Comparison of ENCODE assay signal across 11 cellular contexts in the genomic region with DNA sequence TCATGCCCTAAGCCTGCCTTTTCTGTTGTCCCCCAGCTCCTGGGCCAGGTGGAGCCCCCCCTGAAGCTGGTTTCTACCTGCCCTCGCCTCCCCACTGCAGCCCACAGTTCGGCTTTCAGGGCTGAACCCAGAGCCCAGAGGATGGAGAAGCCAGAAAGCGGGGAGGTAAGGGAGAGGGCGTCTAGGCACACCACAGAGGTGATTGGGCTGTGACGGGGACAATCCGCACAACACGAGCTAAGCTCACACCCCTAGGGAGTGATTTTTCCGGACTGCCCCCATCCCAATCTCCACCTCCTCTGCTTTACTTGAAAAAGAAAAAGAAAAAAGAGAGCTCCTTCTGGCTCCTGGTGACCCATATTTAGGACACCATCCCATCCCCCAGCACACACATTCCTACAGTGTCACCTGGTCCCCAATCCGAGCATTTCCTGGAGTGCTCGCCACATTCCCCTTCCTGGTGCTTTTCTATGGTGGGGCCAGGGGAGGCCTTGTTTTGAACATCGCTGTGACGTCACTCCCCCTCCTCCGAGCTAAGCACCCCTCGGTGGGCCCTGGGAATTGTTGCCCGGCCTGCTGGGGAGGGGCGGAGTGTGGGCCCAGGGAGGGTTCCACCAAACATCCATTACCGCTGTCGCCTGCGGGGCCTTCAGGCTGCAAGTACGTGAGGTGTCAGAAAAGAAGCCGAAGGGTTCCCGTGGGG. TPM values are rescaled to one million over a fixed set of nuclear protein-coding genes. Genes with fewer than 3 reads are reported as not detected.
A peak's percentile ranks its signal among the peaks of the same experiment; 100 is the strongest.
DNase-seq lines count a peak whose midpoint lies in the region; TF ChIP-seq lines count a peak whose summit lies in the region.
"Had no signal": no experiment of that assay in that cellular context is flagged by ENCODE, and none has a peak within 500 bp of the region (broad histone marks: within the 10 kb centered on the region; RNA-seq: fewer than 3 reads in every experiment).

No MANE protein-coding gene starts in this region.

- peak; percentile 11 for DNase-seq in DMS79 treated with DMSO at 0.1 percent for 48 hours (lab: John Stamatoyannopoulos, UW)
- no peak for DNase-seq in DMS79 (lab: John Stamatoyannopoulos, UW)
- DNase-seq in coronary artery (ENCODE audit: low spot score) = peak; percentile 77
- peak; percentile 72 for DNase-seq in neural progenitor cell (ENCODE audit: low spot score)
- DNase-seq in stimulated activated CD4-positive, alpha-beta T cell treated with anti-CD3 and anti-CD28 coated beads, Interleukin-1b, Interleukin-23, amount 100 ng/mL, for 48 hours = no peak
- no peak for DNase-seq in NCI-H1105 (lab: John Stamatoyannopoulos, UW)
- DNase-seq in iPS-NIHi7 (ENCODE audit: extremely low spot score) = no peak
- DNase-seq: effector memory CD4-positive, alpha-beta T cell; GDM1; HCEC 1CT had no signal

- H3K27ac ChIP-seq in HUES48 (ENCODE audit: low read depth, low read length) (peak overlapping the region; percentile 37), coronary artery (peak overlapping the region in 1 of 2 donors; percentile 100), neural progenitor cell (no peak overlapping the region)

- H3K9ac ChIP-seq in HUES48 (ENCODE audit: low read depth, low read length) (no peak overlapping the region), neural progenitor cell (no peak overlapping the region)

- peaks cover 98% of the 10 kb centered on the region for H3K27me3 ChIP-seq in HUES48 (ENCODE audit: control insufficient read depth, insufficient read depth, low read length)
- peaks cover 100% of the 10 kb centered on the region for H3K27me3 ChIP-seq in neural progenitor cell

- H3K79me2 ChIP-seq in neural progenitor cell (ENCODE audit: low read depth) = no peaks in the 10 kb centered on the region

- H3K4me1 ChIP-seq in HUES48 (ENCODE audit: control insufficient read depth, insufficient read depth, low read length) (peaks cover 32% of the 10 kb centered on the region), neural progenitor cell (peaks cover 25% of the 10 kb centered on the region)

- H3K27ac Mint-ChIP-seq in neural progenitor cell = no peak overlapping the region

- no peak for TF ChIP-seq CTCF in coronary artery (IDR thresholded peaks at IDR 0.05)
- no peak for TF ChIP-seq CTCF in neural progenitor cell (IDR thresholded peaks at IDR 0.05)

- H3K27me3 Mint-ChIP-seq in neural progenitor cell (ENCODE audit: insufficient read depth, low read depth) = peaks cover 54% of the 10 kb centered on the region

- peaks cover 5% of the 10 kb centered on the region for H3K9me3 Mint-ChIP-seq in neural progenitor cell

- H3K4me3 ChIP-seq in HUES48 (ENCODE audit: low read depth, low read length) (peak overlapping the region; percentile 56), coronary artery (peak overlapping the region; percentile 97), neural progenitor cell (peak overlapping the region; percentile 38)

- no peaks in the 10 kb centered on the region for H3K9me3 ChIP-seq in HUES48 (ENCODE audit: control insufficient read depth, insufficient read depth, low read length)
- no peaks in the 10 kb centered on the region for H3K9me3 ChIP-seq in neural progenitor cell (ENCODE audit: low read depth)

- H3K36me3 ChIP-seq in HUES48 (ENCODE audit: control insufficient read depth, insufficient read depth, low read length) (no peaks in the 10 kb centered on the region), neural progenitor cell (no peaks in the 10 kb centered on the region)

- H3K4me1 Mint-ChIP-seq in neural progenitor cell = peaks cover 54% of the 10 kb centered on the region

- no peak overlapping the region for H2AFZ ChIP-seq in neural progenitor cell (replicated peaks)

- H3K4me3 Mint-ChIP-seq in neural progenitor cell = peak overlapping the region; percentile 79

- peaks cover 29% of the 10 kb centered on the region for H3F3A ChIP-seq in neural progenitor cell (ENCODE audit: low read depth)

- peaks cover 1% of the 10 kb centered on the region for H3K36me3 Mint-ChIP-seq in neural progenitor cell

- peaks cover 36% of the 10 kb centered on the region for H4K20me1 ChIP-seq in neural progenitor cell (ENCODE audit: low read depth)

- H3K4me2 ChIP-seq in neural progenitor cell = peak overlapping the region; percentile 86

RNA-seq across cellular contexts. Expression of gene FOXC1, which starts 3.0 kb away (rescaled TPM):
- 0.09 and 0.45 TPM in 2 replicates for total RNA-seq in neural progenitor cell (ENCODE audit: low replicate concordance)

Comparison
In these comparisons a context has a peak if more than half of its experiments do, and no peak if none do; other contexts are left out.
1. DNase-seq: peak in DMS79 treated with DMSO at 0.1 percent for 48 hours (single experiment), coronary artery (single experiment) and neural progenitor cell (single experiment); none in DMS79 (single experiment), stimulated activated CD4-positive, alpha-beta T cell treated with anti-CD3 and anti-CD28 coated beads, Interleukin-1b, Interleukin-23, amount 100 ng/mL, for 48 hours (single experiment), NCI-H1105 (single experiment) and iPS-NIHi7 (single experiment).
2. H3K4me3 ChIP-seq: peak in every context shown above with its lines; median percentile 97 in coronary artery; 56 in HUES48; 38 in neural progenitor cell.